In genomic region chr7:91247497-91247896, GRCh38 we compare ENCODE assay signal across 18 cellular contexts.
"Had no signal": no experiment of that assay in that cellular context is flagged by ENCODE, and none has a peak within 500 bp of the region (broad histone marks: within the 10 kb centered on the region; RNA-seq: fewer than 3 reads in every experiment).

No MANE protein-coding gene starts in this region.

- H3K36me3 ChIP-seq: adrenal gland, lower lobe of right lung, spleen had no signal

- H3K9me3 Mint-ChIP-seq: activated B cell treated with CpG ODN at 0.5 μM for 24 hours; activated CD4-positive, alpha-beta memory T cell treated with anti-CD3 and anti-CD28 coated beads for 36 hours; activated T-helper 1 cell treated with anti-CD3 and anti-CD28 coated beads, Interleukin-12 subunit alpha, Interleukin-12 subunit beta, Interleukin-2, Interleukin-4 antibody, amounts not matched to agents 30 ng/mL and 10 ng/mL and 1 ng/mL, durations not matched to agents 14 hours and 24 hours and 36 hours; mesothelial cell of epicardium; natural killer cell treated with Interleukin-12 subunit alpha and Interleukin-12 subunit beta and Interleukin-15 and Interleukin-18, amount 100 ng/mL, for 72 hours; stimulated activated memory B cell treated with anti-CD40 and anti-IgM and Interleukin-4, amounts not matched to agents 10 μg/mL and 1 μg/mL and 100 μg/mL, for 72 hours had no signal

- ATAC-seq: activated naive CD4-positive, alpha-beta T cell treated with anti-CD3 and anti-CD28 coated beads, Interleukin-2, amount 50 U/mL, for 72 hours; lower lobe of right lung; natural killer cell treated with Interleukin-12 subunit alpha and Interleukin-12 subunit beta and Interleukin-15 and Interleukin-18, amount 100 ng/mL, for 72 hours; stimulated activated memory B cell treated with anti-CD40 and anti-IgM and Interleukin-4, amounts not matched to agents 10 μg/mL and 1 μg/mL and 100 μg/mL, for 72 hours had no signal

- H3K4me1 Mint-ChIP-seq: activated B cell treated with CpG ODN at 0.5 μM for 24 hours; stimulated activated memory B cell treated with anti-CD40 and anti-IgM and Interleukin-4, amounts not matched to agents 10 μg/mL and 1 μg/mL and 100 μg/mL, for 72 hours had no signal

- H3K4me3 Mint-ChIP-seq: activated B cell treated with CpG ODN at 0.5 μM for 24 hours; activated CD4-positive, alpha-beta memory T cell treated with anti-CD3 and anti-CD28 coated beads for 36 hours; activated T-helper 1 cell treated with anti-CD3 and anti-CD28 coated beads, Interleukin-12 subunit alpha, Interleukin-12 subunit beta, Interleukin-2, Interleukin-4 antibody, amounts not matched to agents 30 ng/mL and 10 ng/mL and 1 ng/mL, durations not matched to agents 14 hours and 24 hours and 36 hours; mesothelial cell of epicardium; natural killer cell treated with Interleukin-12 subunit alpha and Interleukin-12 subunit beta and Interleukin-15 and Interleukin-18, amount 100 ng/mL, for 72 hours; stimulated activated memory B cell treated with anti-CD40 and anti-IgM and Interleukin-4, amounts not matched to agents 10 μg/mL and 1 μg/mL and 100 μg/mL, for 72 hours had no signal

- H3K4me3 ChIP-seq: adrenal gland, dorsolateral prefrontal cortex, lower lobe of right lung, spleen, testis had no signal

- H3K9me3 ChIP-seq: adrenal gland, lower lobe of right lung, spleen, testis had no signal

- H3K27ac Mint-ChIP-seq: activated B cell treated with CpG ODN at 0.5 μM for 24 hours; activated CD4-positive, alpha-beta memory T cell treated with anti-CD3 and anti-CD28 coated beads for 36 hours; activated naive CD4-positive, alpha-beta T cell treated with anti-CD3 and anti-CD28 coated beads, Interleukin-2, amount 50 U/mL, for 72 hours; activated T-helper 1 cell treated with anti-CD3 and anti-CD28 coated beads, Interleukin-12 subunit alpha, Interleukin-12 subunit beta, Interleukin-2, Interleukin-4 antibody, amounts not matched to agents 30 ng/mL and 10 ng/mL and 1 ng/mL, durations not matched to agents 14 hours and 24 hours and 36 hours; mesothelial cell of epicardium; natural killer cell treated with Interleukin-12 subunit alpha and Interleukin-12 subunit beta and Interleukin-15 and Interleukin-18, amount 100 ng/mL, for 72 hours; stimulated activated memory B cell treated with anti-CD40 and anti-IgM and Interleukin-4, amounts not matched to agents 10 μg/mL and 1 μg/mL and 100 μg/mL, for 72 hours had no signal

- H3K27me3 ChIP-seq: adrenal gland, dorsolateral prefrontal cortex, spleen, testis had no signal

- H3K4me1 ChIP-seq: adrenal gland, lower lobe of right lung, spleen, testis had no signal

- DNase-seq: activated B cell treated with CpG ODN at 0.5 μM for 24 hours; activated CD4-positive, alpha-beta memory T cell treated with anti-CD3 and anti-CD28 coated beads for 36 hours; activated CD4-positive, alpha-beta T cell treated with anti-CD3 and anti-CD28 coated beads for 4 hours; activated gamma-delta T cell treated with Interleukin-2 at 50 U/mL for 16 hours; activated T-cell treated with anti-CD3 and anti-CD28 coated beads for 4 hours; adrenal gland; dorsolateral prefrontal cortex; islet precursor cell; lower lobe of right lung; spleen; stimulated activated CD4-positive, alpha-beta T cell treated with anti-CD3 and anti-CD28 coated beads, Interleukin-4, amount 100 ng/mL, for 4 hours; T-helper 9 cell; testis had no signal

- H3K27ac ChIP-seq: adrenal gland, dorsolateral prefrontal cortex, lower lobe of right lung, spleen, testis had no signal

- H3K27me3 Mint-ChIP-seq: activated CD4-positive, alpha-beta memory T cell treated with anti-CD3 and anti-CD28 coated beads for 36 hours; natural killer cell treated with Interleukin-12 subunit alpha and Interleukin-12 subunit beta and Interleukin-15 and Interleukin-18, amount 100 ng/mL, for 72 hours; stimulated activated memory B cell treated with anti-CD40 and anti-IgM and Interleukin-4, amounts not matched to agents 10 μg/mL and 1 μg/mL and 100 μg/mL, for 72 hours had no signal

- H3K36me3 Mint-ChIP-seq: activated CD4-positive, alpha-beta memory T cell treated with anti-CD3 and anti-CD28 coated beads for 36 hours; activated naive CD4-positive, alpha-beta T cell treated with anti-CD3 and anti-CD28 coated beads, Interleukin-2, amount 50 U/mL, for 72 hours; mesothelial cell of epicardium; natural killer cell treated with Interleukin-12 subunit alpha and Interleukin-12 subunit beta and Interleukin-15 and Interleukin-18, amount 100 ng/mL, for 72 hours; stimulated activated memory B cell treated with anti-CD40 and anti-IgM and Interleukin-4, amounts not matched to agents 10 μg/mL and 1 μg/mL and 100 μg/mL, for 72 hours had no signal
